Comparison of ENCODE assay signal across 8 cellular contexts in the genomic region with DNA sequence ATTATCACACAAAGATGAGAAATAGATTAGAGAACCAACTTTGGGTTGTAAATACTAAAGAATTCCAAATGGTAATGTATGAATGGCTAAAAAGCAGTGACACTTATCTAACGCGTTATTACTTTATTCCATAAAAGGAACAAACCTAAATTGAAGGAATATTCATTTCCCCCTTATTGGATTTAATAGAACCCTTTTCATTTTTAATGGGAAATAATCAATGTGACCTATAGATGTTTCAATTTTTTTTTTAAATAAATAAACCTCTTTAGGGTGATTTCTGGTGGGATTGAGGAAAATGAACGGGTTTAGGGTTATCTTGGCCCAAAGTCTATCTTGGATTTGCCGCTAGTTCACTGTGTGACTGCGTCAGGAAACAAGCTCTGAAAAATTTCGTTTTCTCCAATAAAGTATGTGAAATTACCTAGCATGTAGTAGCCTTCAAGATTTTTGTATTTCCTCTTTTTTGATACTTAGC. TPM values are rescaled to one million over a fixed set of nuclear protein-coding genes. Genes with fewer than 3 reads are reported as not detected.
A peak's percentile ranks its signal among the peaks of the same experiment; 100 is the strongest.
DNase-seq lines count a peak whose midpoint lies in the region; ATAC-seq and TF ChIP-seq lines count a peak whose summit lies in the region.

No MANE protein-coding gene starts in this region.

- H3K4me1 ChIP-seq in ES-I3 (ENCODE audit: insufficient read depth, low read length) (no peaks in the 10 kb centered on the region), PC-3 (ENCODE audit: insufficient read depth, low read length) (peaks cover 30% of the 10 kb centered on the region), parathyroid adenoma (peaks cover 6% of the 10 kb centered on the region)

- H4K20me1 ChIP-seq in PC-3 (ENCODE audit: low read length): no peaks in the 10 kb centered on the region

- H3K9ac ChIP-seq in ES-I3 (ENCODE audit: low read depth, low read length) (peak overlapping the region; percentile 64), PC-3 (ENCODE audit: low read length) (peak overlapping the region; percentile 84), parathyroid adenoma (peak overlapping the region; percentile 68)

- H3K4me3 ChIP-seq in PC-3 (ENCODE audit: low read length) (peak overlapping the region; percentile 70), epithelial cell of esophagus (ENCODE audit: low read length) (peak overlapping the region; percentile 82), parathyroid adenoma (ENCODE audit: low read depth, low read length) (peak overlapping the region; percentile 93)

- POLR2A ChIA-PET in PC-3 (lab: Charles Lee; ENCODE audit: unreplicated experiment): interaction anchor here (0.7 kb wide), 1 partner anchor 1198 kb away, joined by 4 read pairs; no protein-coding TSS in a partner anchor

- no peaks in the 10 kb centered on the region for H3K36me3 ChIP-seq in ES-I3 (ENCODE audit: insufficient read depth, low read length)
- H3K36me3 ChIP-seq in PC-3 (ENCODE audit: low read depth, low read length): no peaks in the 10 kb centered on the region
- H3K36me3 ChIP-seq in parathyroid adenoma (ENCODE audit: control insufficient read depth, insufficient read depth, low read length): no peaks in the 10 kb centered on the region

- H3K27me3 ChIP-seq in PC-3 (ENCODE audit: low read length): no peaks in the 10 kb centered on the region
- no peaks in the 10 kb centered on the region for H3K27me3 ChIP-seq in parathyroid adenoma (ENCODE audit: control insufficient read depth, insufficient read depth, low read length)

- H2AFZ ChIP-seq in PC-3 (ENCODE audit: low read length) (peak overlapping the region; percentile 96), parathyroid adenoma (peak overlapping the region; percentile 90)

- CTCF ChIA-PET in PC-3 (lab: Charles Lee): interaction anchor here (1.2 kb wide), 1 partner anchor 19 kb away, joined by 3 read pairs; no protein-coding TSS in a partner anchor

- H3K9me2 ChIP-seq in PC-3 (replicated peaks; ENCODE audit: low read length): no peaks in the 10 kb centered on the region

- no peaks in the 10 kb centered on the region for H3F3A ChIP-seq in PC-3 (ENCODE audit: low read length, unreplicated experiment)

- H3K4me2 ChIP-seq in PC-3 (ENCODE audit: low read length): peak overlapping the region; percentile 89
- peak overlapping the region; percentile 85 for H3K4me2 ChIP-seq in parathyroid adenoma (ENCODE audit: low read length)

- intact Hi-C loops in PC-3 (cut with micrococcal nuclease): no loop called here

- TF ChIP-seq CTCF in PC-3 (conservative IDR thresholded peaks at IDR 0.05; ENCODE audit: low read depth, low read length) (no peak), epithelial cell of esophagus (IDR thresholded peaks at IDR 0.05; ENCODE audit: insufficient read depth, low read depth, low read length, missing control alignments) (no peak), parathyroid adenoma (IDR thresholded peaks at IDR 0.05) (no peak)

- ATAC-seq in PC-3 (no peak), HG02852 (IDR thresholded peaks at IDR 0.05; ENCODE audit: unreplicated experiment) (no peak), GM18858 (IDR thresholded peaks at IDR 0.05; ENCODE audit: unreplicated experiment) (no peak)

- BruUV-seq in PC-3 (replicated peaks; lab: Mats Ljungman, UMichigan): TSS peak; percentile 90

- DNase-seq in PC-3: no peak
- no peak for DNase-seq in epithelial cell of esophagus (ENCODE audit: low read depth)
- DNase-seq in NCI-H510A (lab: John Stamatoyannopoulos, UW): no peak
- no peak for DNase-seq in NCI-H2081 treated with DMSO at 0.1 percent for 48 hours (lab: John Stamatoyannopoulos, UW)

- H3K79me2 ChIP-seq in PC-3 (ENCODE audit: low read length) (peaks cover 38% of the 10 kb centered on the region), parathyroid adenoma (peaks cover 5% of the 10 kb centered on the region)

- H3K27ac ChIP-seq in PC-3 (ENCODE audit: low read length) (peak overlapping the region; percentile 80), parathyroid adenoma (peak overlapping the region; percentile 98)

- no peaks in the 10 kb centered on the region for H3K9me3 ChIP-seq in ES-I3 (ENCODE audit: control insufficient read depth, insufficient read depth, low read length)
- H3K9me3 ChIP-seq in PC-3 (ENCODE audit: low read length): no peaks in the 10 kb centered on the region
- no peaks in the 10 kb centered on the region for H3K9me3 ChIP-seq in parathyroid adenoma (ENCODE audit: control insufficient read depth, low read length)

RNA-seq across cellular contexts. Expression of gene ACBD5, which starts 1.9 kb away (rescaled TPM):
- total RNA-seq in PC-3 (2014; rRNA removed): 10.7 and 12.3 TPM in 2 replicates
